8 cellular contexts compared by ENCODE assay signal in the genomic region with DNA sequence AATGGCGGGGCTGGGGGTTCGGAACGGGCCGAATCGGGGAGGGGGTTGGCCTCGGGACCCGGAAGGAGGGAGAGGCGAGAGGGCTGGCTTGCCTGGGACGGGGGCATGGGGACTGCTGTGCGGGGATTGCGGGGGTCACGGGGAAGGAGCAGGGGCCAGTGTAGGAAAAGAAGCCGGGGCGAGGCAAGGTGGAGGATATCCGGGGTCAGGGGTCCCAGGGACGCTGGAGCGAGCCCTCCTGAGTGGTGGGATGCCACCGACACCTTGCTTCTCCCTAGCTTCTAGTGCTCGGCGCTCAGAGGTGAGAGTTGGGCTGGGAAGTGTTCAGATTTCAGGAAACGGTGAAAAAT. TPM values are rescaled to one million over a fixed set of nuclear protein-coding genes. Genes with fewer than 3 reads are reported as not detected.
DNase-seq lines count a peak whose midpoint lies in the region; FAIRE-seq and TF ChIP-seq lines count a peak whose summit lies in the region.

No MANE protein-coding gene starts in this region.

- FAIRE-seq in small intestine (lab: Jason Lieb, UNC) = no peak

- POLR2A ChIA-PET in HEK293T (lab: Yijun Ruan, JAX) = interaction anchor here (1.0 to 1.3 kb wide), 2 partner anchors 28 to 125 kb away, joined by 3 to 4 read pairs; no protein-coding TSS in a partner anchor

- H3K27ac ChIP-seq in WERI-Rb-1 = peak overlapping the region; percentile 82
- H3K27ac ChIP-seq in iPS DF 6.9 (ENCODE audit: low read length) = no peak overlapping the region
- H3K27ac ChIP-seq in small intestine (ENCODE audit: low read depth in 1 of 2, low read length in 1 of 2) = no peak overlapping the region

- WGBS in iPS DF 6.9 (ENCODE audit: insufficient coverage, insufficient read length) = no CpG with 5 or more reads among the region's 21 CpGs
- WGBS in small intestine, 3 donors = 1 to 4% (median 2%) methylated on average over 17 to 21 of the region's 21 CpGs

- DNase-seq in HEK293T (ENCODE audit: extremely low spot score) (peak; percentile 27), WERI-Rb-1 (no peak), iPS DF 6.9 (ENCODE audit: low read depth, low spot score) (no peak), small intestine (no peak), SKM-1 (lab: John Stamatoyannopoulos, UW; ENCODE audit: unreplicated experiment) (no peak), NCI-H524 (lab: John Stamatoyannopoulos, UW) (no peak)
- DNase-seq in stimulated activated CD4-positive, alpha-beta T cell treated with anti-CD3 and anti-CD28 coated beads, Interleukin-2, amount 100 ng/mL, for 24 hours = no peak
- DNase-seq in NK-92 treated with Interleukin-12 subunit alpha and Interleukin-12 subunit beta, amount 100 ng/mL, for 24 hours (lab: John Stamatoyannopoulos, UW) = no peak

- H3K36me3 ChIP-seq in WERI-Rb-1 (peaks cover 3% of the 10 kb centered on the region; the same call in 1 of the 2 replicates), iPS DF 6.9 (ENCODE audit: control insufficient read depth, insufficient read depth, low read length) (no peaks in the 10 kb centered on the region), small intestine (ENCODE audit: control insufficient read depth in 2 of 2, insufficient read depth in 2 of 2, low read length in 2 of 2) (no peaks in the 10 kb centered on the region)

- peak overlapping the region; percentile 48 for H3K4me3 ChIP-seq in WERI-Rb-1 (ENCODE audit: low read depth, low read length)
- H3K4me3 ChIP-seq in iPS DF 6.9 (ENCODE audit: low read length) = peak overlapping the region; percentile 67
- peak overlapping the region; percentile 43 to 62 for H3K4me3 ChIP-seq in small intestine (ENCODE audit: low read depth in 1 of 2, low read length in 2 of 2)

- no peak for TF ChIP-seq CTCF in WERI-Rb-1 (IDR thresholded peaks at IDR 0.05; ENCODE audit: low read depth, low read length)

- no peaks in the 10 kb centered on the region for H3K27me3 ChIP-seq in WERI-Rb-1 (ENCODE audit: insufficient read depth, low read depth, severe bottlenecking)
- peaks cover 13% of the 10 kb centered on the region for H3K27me3 ChIP-seq in iPS DF 6.9 (ENCODE audit: control insufficient read depth, insufficient read depth, low read length)
- no peaks in the 10 kb centered on the region for H3K27me3 ChIP-seq in small intestine (ENCODE audit: control insufficient read depth in 2 of 2, insufficient read depth in 2 of 2, low read length in 2 of 2)

- H3K9me3 ChIP-seq in WERI-Rb-1 (ENCODE audit: severe bottlenecking) (no peaks in the 10 kb centered on the region), iPS DF 6.9 (ENCODE audit: control insufficient read depth, insufficient read depth, low read length) (no peaks in the 10 kb centered on the region), small intestine (ENCODE audit: control insufficient read depth, low read depth) (no peaks in the 10 kb centered on the region)

- CTCF ChIA-PET in HEK293T (lab: Yijun Ruan, JAX) = interaction anchor here (1.2 kb wide), 1 partner anchor 125 kb away, joined by 4 read pairs; no protein-coding TSS in a partner anchor

- H3K4me1 ChIP-seq in iPS DF 6.9 (ENCODE audit: control insufficient read depth, insufficient read depth, low read length) = no peaks in the 10 kb centered on the region; the same call in 1 of the 2 replicates
- H3K4me1 ChIP-seq in small intestine (ENCODE audit: control insufficient read depth in 2 of 2, insufficient read depth in 1 of 2, low read depth in 1 of 2, low read length in 1 of 2) = no peaks in the 10 kb centered on the region

TF ChIP-seq in HEK293T, 16 proteins besides CTCF, POLR2A, EP300 and RAD21:
- TF ChIP-seq TARDBP (IDR thresholded peaks at IDR 0.05) = no peak
- 0 out of 2 replicates have a peak, but pooled peaks have one; percentile 12 for TF ChIP-seq L3MBTL2 (conservative IDR thresholded peaks at IDR 0.05)

RNA-seq across cellular contexts. Expression of a gene that starts 0.4 kb away (rescaled TPM):
- 1 to 10 TPM; 1.1 to 9.2 (median 3.0) TPM for polyA plus RNA-seq in small intestine

RNA-seq across cellular contexts. Expression of a gene that starts 35.9 kb away (rescaled TPM):
- 10 to 100 TPM in 1 of 3 donors, 1 to 10 TPM in 2; 8.1 to 58.5 (median 8.6) TPM for polyA plus RNA-seq in small intestine
